Comparison of ENCODE assay signal across 10 cellular contexts in the genomic region with DNA sequence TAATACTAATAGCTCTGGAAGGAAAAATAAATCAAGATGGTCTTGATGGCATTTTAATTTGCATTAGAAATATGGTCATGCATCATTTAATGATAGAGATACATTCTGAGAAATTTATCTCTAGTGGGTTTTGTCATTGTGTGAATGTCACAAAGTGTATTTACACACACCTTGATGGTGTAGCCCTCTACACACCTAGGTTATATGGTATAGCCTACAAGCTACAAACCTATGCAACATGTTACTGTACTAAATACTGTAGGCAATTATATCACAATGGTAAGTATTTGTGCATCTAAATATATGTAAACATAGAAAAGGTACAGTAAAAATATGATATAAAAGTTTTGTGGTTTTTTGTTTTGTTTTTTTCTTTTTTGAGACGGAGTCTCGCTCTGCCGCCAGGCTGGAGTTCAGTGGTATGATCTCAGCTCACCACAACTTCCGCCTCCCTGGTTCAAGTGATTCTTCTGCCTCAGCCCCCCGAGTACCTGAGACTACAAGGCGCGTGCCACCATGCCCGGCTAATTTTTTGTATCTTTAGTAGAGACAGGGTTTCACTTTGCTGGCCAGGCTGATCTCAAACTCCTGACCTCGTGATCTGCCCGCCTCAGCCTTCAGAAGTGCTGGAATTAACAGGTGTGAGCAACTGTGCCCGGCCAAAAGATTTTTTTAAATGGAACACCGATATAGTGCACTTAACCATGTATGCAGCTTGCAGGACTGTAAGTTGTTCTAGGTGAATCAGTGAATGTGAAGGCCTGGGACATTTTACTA.
DNase-seq lines count a peak whose midpoint lies in the region; ATAC-seq lines count a peak whose summit lies in the region.
"Had no signal": no experiment of that assay in that cellular context is flagged by ENCODE, and none has a peak within 500 bp of the region (broad histone marks: within the 10 kb centered on the region; RNA-seq: fewer than 3 reads in every experiment).

No MANE protein-coding gene starts in this region.

- peaks cover 6% of the 10 kb centered on the region in 2 donors for H3K4me1 ChIP-seq in naive thymus-derived CD4-positive, alpha-beta T cell (ENCODE audit: control insufficient read depth in 2 of 2, insufficient read depth in 2 of 2, low read length in 2 of 2)
- H3K4me1 ChIP-seq: lower lobe of right lung had no signal

- peak; percentile 81 for ATAC-seq in naive thymus-derived CD4-positive, alpha-beta T cell
- no peak for ATAC-seq in GM18511 (IDR thresholded peaks at IDR 0.05; ENCODE audit: unreplicated experiment)
- no peak for ATAC-seq in HG03432 (IDR thresholded peaks at IDR 0.05; ENCODE audit: unreplicated experiment)
- ATAC-seq: lower lobe of right lung had no signal

- POLR2A ChIA-PET in naive thymus-derived CD4-positive, alpha-beta T cell (lab: Charles Lee) = interaction anchor here (1.1 kb wide), 1 partner anchor 9 kb away, joined by 3 read pairs; no protein-coding TSS in a partner anchor

- DNase-seq in RPMI8226 (peak; percentile 49), activated T-cell treated with anti-CD3 and anti-CD28 coated beads for 24 hours (ENCODE audit: low read depth) (peak; percentile 11), NCI-H1694 (lab: John Stamatoyannopoulos, UW) (no peak), NCI-H2029 treated with DMSO at 0.1 percent for 48 hours (lab: John Stamatoyannopoulos, UW) (no peak)
- peak in 8 of 9 donors; percentile 12 to 71 (median 64) for DNase-seq in naive thymus-derived CD4-positive, alpha-beta T cell
- peak; percentile 30 to 64 (median 44) for DNase-seq in stimulated activated naive CD4-positive, alpha-beta T cell (lab: John Stamatoyannopoulos, UW)
- DNase-seq: lower lobe of right lung, SIG-M5 had no signal

- no peaks in the 10 kb centered on the region for H3K27me3 ChIP-seq in naive thymus-derived CD4-positive, alpha-beta T cell (ENCODE audit: control insufficient read depth in 2 of 2, insufficient read depth in 2 of 2, low read length in 2 of 2)

- H3K27me3 Mint-ChIP-seq in naive thymus-derived CD4-positive, alpha-beta T cell = no peaks in the 10 kb centered on the region

- H3K9me3 ChIP-seq in naive thymus-derived CD4-positive, alpha-beta T cell (ENCODE audit: control insufficient read depth in 2 of 3, low read length in 3 of 3) = no peaks in the 10 kb centered on the region
- H3K9me3 ChIP-seq: lower lobe of right lung had no signal

- H3K4me1 Mint-ChIP-seq in naive thymus-derived CD4-positive, alpha-beta T cell = peaks cover 0 to 26% (median 12%) of the 10 kb centered on the region in 7 donors

- no peak overlapping the region for H3K4me3 ChIP-seq in naive thymus-derived CD4-positive, alpha-beta T cell (ENCODE audit: low read length)
- H3K4me3 ChIP-seq: lower lobe of right lung had no signal

- H3K4me3 Mint-ChIP-seq in naive thymus-derived CD4-positive, alpha-beta T cell = peak overlapping the region; percentile 61 to 91 (median 82)

- H3K36me3 Mint-ChIP-seq in naive thymus-derived CD4-positive, alpha-beta T cell = peaks cover 13 to 52% (median 45%) of the 10 kb centered on the region in 5 donors

- H3K27ac Mint-ChIP-seq in naive thymus-derived CD4-positive, alpha-beta T cell = peak overlapping the region; percentile 58 to 97 (median 89)

- CTCF ChIA-PET in naive thymus-derived CD4-positive, alpha-beta T cell (lab: Charles Lee) = interaction anchor here (2.2 kb wide), 1 partner anchor 52 kb away, joined by 10 read pairs; no protein-coding TSS in a partner anchor

- peak overlapping the region; percentile 42 for H3K27ac ChIP-seq in naive thymus-derived CD4-positive, alpha-beta T cell (ENCODE audit: low read depth, low read length)
- H3K27ac ChIP-seq: lower lobe of right lung had no signal

- H3K9me3 Mint-ChIP-seq in naive thymus-derived CD4-positive, alpha-beta T cell = no peaks in the 10 kb centered on the region

- intact Hi-C loops in naive thymus-derived CD4-positive, alpha-beta T cell (cut with micrococcal nuclease) = loop anchor here in 1 of 2 donors (1.0 kb wide), 1 partner anchor 127 kb away; a partner anchor contains a TSS

- peaks cover 0 to 16% (median 0%) of the 10 kb centered on the region in 3 experiments for H3K36me3 ChIP-seq in naive thymus-derived CD4-positive, alpha-beta T cell (ENCODE audit: control insufficient read depth in 2 of 3, insufficient read depth in 3 of 3, low read length in 3 of 3)

Comparison
In these comparisons a context has a peak if more than half of its experiments do, and no peak if none do; other contexts are left out.
1. DNase-seq: peak in RPMI8226 (single experiment), activated T-cell treated with anti-CD3 and anti-CD28 coated beads for 24 hours (single experiment), naive thymus-derived CD4-positive, alpha-beta T cell (8 of 9) and stimulated activated naive CD4-positive, alpha-beta T cell (6 of 6); none in NCI-H1694 (single experiment) and NCI-H2029 treated with DMSO at 0.1 percent for 48 hours (single experiment).